In genomic region chr19:317710-318508, GRCh38 we compare ENCODE assay signal across 20 cellular contexts. TPM values are rescaled to one million over a fixed set of nuclear protein-coding genes. Genes with fewer than 3 reads are reported as not detected.
DNase-seq lines count a peak whose midpoint lies in the region; ATAC-seq and TF ChIP-seq lines count a peak whose summit lies in the region.
"Had no signal": no experiment of that assay in that cellular context is flagged by ENCODE, and none has a peak within 500 bp of the region (broad histone marks: within the 10 kb centered on the region; RNA-seq: fewer than 3 reads in every experiment).

No MANE protein-coding gene starts in this region.

- peaks cover 46% of the 10 kb centered on the region for H3K36me3 Mint-ChIP-seq in neural progenitor cell
- peaks cover 38% of the 10 kb centered on the region for H3K36me3 Mint-ChIP-seq in activated CD8-positive, alpha-beta T cell treated with anti-CD3 and anti-CD28 coated beads, Interleukin-2, amount 10 ng/mL, durations not matched to agents 7 days and 5 days (ENCODE audit: low read depth)

- no peaks in the 10 kb centered on the region for H3F3A ChIP-seq in neural progenitor cell (ENCODE audit: low read depth)

- H3K9me3 Mint-ChIP-seq in neural progenitor cell, result peaks cover 27% of the 10 kb centered on the region
- no peaks in the 10 kb centered on the region for H3K9me3 Mint-ChIP-seq in activated CD8-positive, alpha-beta T cell treated with anti-CD3 and anti-CD28 coated beads, Interleukin-2, amount 10 ng/mL, durations not matched to agents 7 days and 5 days (ENCODE audit: insufficient read depth)

- peaks cover 7% of the 10 kb centered on the region for H4K20me1 ChIP-seq in neural progenitor cell (ENCODE audit: low read depth)

- H2AFZ ChIP-seq in neural progenitor cell (replicated peaks), result no peak overlapping the region
- H2AFZ ChIP-seq: GM23338, PC-9 had no signal

- DNase-seq in heart left ventricle, result no peak
- DNase-seq in Right ventricle myocardium inferior (ENCODE audit: missing footprints), result no peak
- no peak for DNase-seq in brain microvascular endothelial cell
- no peak for DNase-seq in fibroblast of villous mesenchyme (ENCODE audit: low read depth)
- DNase-seq in stomach, result peak; percentile 23
- no peak for DNase-seq in prostate gland (ENCODE audit: low spot score)
- DNase-seq in neural progenitor cell (ENCODE audit: low spot score), result no peak
- no peak for DNase-seq in activated CD8-positive, alpha-beta T cell treated with anti-CD3 and anti-CD28 coated beads, Interleukin-2, amount 10 ng/mL, durations not matched to agents 7 days and 5 days
- DNase-seq: 8988T, DND-41, KBM-7, NCI-H1694 treated with DMSO at 0.1 percent for 48 hours, NCI-H2227 treated with DMSO at 0.1 percent for 48 hours, NCI-H524, PC-9 had no signal

- no peak overlapping the region for H3K4me2 ChIP-seq in neural progenitor cell
- H3K4me2 ChIP-seq: GM23338, PC-9 had no signal

- peaks cover 0 to 21% (median 0%) of the 10 kb centered on the region in 12 donors for H3K9me3 ChIP-seq in heart left ventricle
- no peaks in the 10 kb centered on the region for H3K9me3 ChIP-seq in stomach
- H3K9me3 ChIP-seq in prostate gland, result no peaks in the 10 kb centered on the region
- no peaks in the 10 kb centered on the region for H3K9me3 ChIP-seq in neural progenitor cell (ENCODE audit: low read depth)
- H3K9me3 ChIP-seq: SJSA1 had no signal

- H3K27me3 ChIP-seq in heart left ventricle, result no peaks in the 10 kb centered on the region
- no peaks in the 10 kb centered on the region for H3K27me3 ChIP-seq in brain microvascular endothelial cell (replicated peaks)
- H3K27me3 ChIP-seq in stomach, result no peaks in the 10 kb centered on the region
- H3K27me3 ChIP-seq in prostate gland (replicated peaks; ENCODE audit: insufficient read depth), result no peaks in the 10 kb centered on the region
- H3K27me3 ChIP-seq in neural progenitor cell, result no peaks in the 10 kb centered on the region
- H3K27me3 ChIP-seq: SJSA1 had no signal

- CTCF ChIA-PET in activated CD8-positive, alpha-beta T cell treated with anti-CD3 and anti-CD28 coated beads, Interleukin-2, amount 10 ng/mL, durations not matched to agents 7 days and 5 days (lab: Charles Lee), result no interaction called here

- no peak overlapping the region for H3K27ac Mint-ChIP-seq in neural progenitor cell
- no peak overlapping the region for H3K27ac Mint-ChIP-seq in activated CD8-positive, alpha-beta T cell treated with anti-CD3 and anti-CD28 coated beads, Interleukin-2, amount 10 ng/mL, durations not matched to agents 7 days and 5 days
- H3K27ac Mint-ChIP-seq: B cell, GM23338 had no signal

- no peak overlapping the region for H3K9ac ChIP-seq in neural progenitor cell

- H3K27ac ChIP-seq in heart left ventricle (peak overlapping the region in 9 of 12 donors; percentile 40 to 81 (median 51)), brain microvascular endothelial cell (no peak overlapping the region), stomach (no peak overlapping the region), prostate gland (no peak overlapping the region), neural progenitor cell (no peak overlapping the region)
- H3K27ac ChIP-seq: PC-9, SJSA1 had no signal

- peak in 2 of 4 donors; percentile 45 to 66 for ATAC-seq in heart left ventricle
- ATAC-seq in Right ventricle myocardium inferior, result no peak
- ATAC-seq in activated CD8-positive, alpha-beta T cell treated with anti-CD3 and anti-CD28 coated beads, Interleukin-2, amount 10 ng/mL, durations not matched to agents 7 days and 5 days, result no peak
- ATAC-seq: GM23338, HCT116 had no signal

- peaks cover 0 to 4% (median 0%) of the 10 kb centered on the region in 12 donors for H3K4me1 ChIP-seq in heart left ventricle
- no peaks in the 10 kb centered on the region for H3K4me1 ChIP-seq in stomach
- H3K4me1 ChIP-seq in prostate gland (replicated peaks), result no peaks in the 10 kb centered on the region
- no peaks in the 10 kb centered on the region for H3K4me1 ChIP-seq in neural progenitor cell
- H3K4me1 ChIP-seq: SJSA1 had no signal

- POLR2A ChIA-PET in activated CD8-positive, alpha-beta T cell treated with anti-CD3 and anti-CD28 coated beads, Interleukin-2, amount 10 ng/mL, durations not matched to agents 7 days and 5 days (lab: Charles Lee), result no interaction called here

- no peak overlapping the region for H3K4me3 Mint-ChIP-seq in neural progenitor cell
- H3K4me3 Mint-ChIP-seq in activated CD8-positive, alpha-beta T cell treated with anti-CD3 and anti-CD28 coated beads, Interleukin-2, amount 10 ng/mL, durations not matched to agents 7 days and 5 days, result no peak overlapping the region
- H3K4me3 Mint-ChIP-seq: B cell, GM23338 had no signal

- in situ Hi-C loops in brain microvascular endothelial cell (cut with HindIII; ENCODE audit: low pct_ligation_motif_present, low sequenced_read_pairs), result no loop called here

- H3K36me3 ChIP-seq in heart left ventricle (peaks cover 3 to 78% (median 52%) of the 10 kb centered on the region in 9 donors), brain microvascular endothelial cell (replicated peaks) (peaks cover 61% of the 10 kb centered on the region), stomach (peaks cover 13 to 100% (median 89%) of the 10 kb centered on the region in 4 donors), prostate gland (peaks cover 0 to 7% of the 10 kb centered on the region in 2 donors), neural progenitor cell (no peaks in the 10 kb centered on the region)

- H3K27me3 Mint-ChIP-seq in neural progenitor cell (ENCODE audit: insufficient read depth, low read depth), result peaks cover 5% of the 10 kb centered on the region
- H3K27me3 Mint-ChIP-seq in activated CD8-positive, alpha-beta T cell treated with anti-CD3 and anti-CD28 coated beads, Interleukin-2, amount 10 ng/mL, durations not matched to agents 7 days and 5 days (ENCODE audit: low read depth), result no peaks in the 10 kb centered on the region
- H3K27me3 Mint-ChIP-seq: B cell had no signal

- H3K79me2 ChIP-seq in neural progenitor cell (ENCODE audit: low read depth), result peaks cover 66% of the 10 kb centered on the region

- TF ChIP-seq CTCF in heart left ventricle (IDR thresholded peaks at IDR 0.05) (peak in 1 of 12 donors; percentile 27), brain microvascular endothelial cell (IDR thresholded peaks at IDR 0.05; ENCODE audit: low read depth, low read length, missing control alignments) (peak; percentile 20), fibroblast of villous mesenchyme (IDR thresholded peaks at IDR 0.05; ENCODE audit: insufficient read depth, low read depth, low read length) (peak; percentile 5), stomach (IDR thresholded peaks at IDR 0.05) (no peak), prostate gland (IDR thresholded peaks at IDR 0.05) (no peak), neural progenitor cell (IDR thresholded peaks at IDR 0.05) (no peak)

- TF ChIP-seq EP300 in stomach (IDR thresholded peaks at IDR 0.05), result no peak

- 85 to 92% (median 89%) methylated on average over 10 of the region's 10 CpGs for WGBS in heart left ventricle, 4 donors
- 88 to 96% (median 93%) methylated on average over 10 of the region's 10 CpGs for WGBS in stomach, 5 donors
- WGBS in prostate gland, result 95% methylated on average over 10 of the region's 10 CpGs

- no peak for TF ChIP-seq POLR2A in heart left ventricle (IDR thresholded peaks at IDR 0.05)
- no peak for TF ChIP-seq POLR2A in stomach (IDR thresholded peaks at IDR 0.05)
- no peak for TF ChIP-seq POLR2A in prostate gland (IDR thresholded peaks at IDR 0.05)

- intact Hi-C loops in heart left ventricle (cut with DNase I), result no loop called here
- intact Hi-C loops in Right ventricle myocardium inferior (cut with DNase I), result no loop called here
- intact Hi-C loops in stomach (cut with DNase I; ENCODE audit: low total_unique reads), result no loop called here
- intact Hi-C loops in prostate gland (cut with DNase I), result no loop called here

- H3K4me3 ChIP-seq in heart left ventricle (no peak overlapping the region), brain microvascular endothelial cell (ENCODE audit: low read depth, low read length) (no peak overlapping the region), fibroblast of villous mesenchyme (ENCODE audit: low read depth, low read length) (no peak overlapping the region), stomach (no peak overlapping the region), prostate gland (no peak overlapping the region), neural progenitor cell (no peak overlapping the region)
- H3K4me3 ChIP-seq: GM23338, PC-9, SJSA1 had no signal

- no peaks in the 10 kb centered on the region for H3K4me1 Mint-ChIP-seq in neural progenitor cell
- no peaks in the 10 kb centered on the region for H3K4me1 Mint-ChIP-seq in activated CD8-positive, alpha-beta T cell treated with anti-CD3 and anti-CD28 coated beads, Interleukin-2, amount 10 ng/mL, durations not matched to agents 7 days and 5 days (ENCODE audit: low read depth)
- H3K4me1 Mint-ChIP-seq: B cell, GM23338 had no signal

RNA-seq across cellular contexts. Expression of gene MIER2, which starts 26.7 kb away (rescaled TPM):
- total RNA-seq in heart left ventricle (10 to 100 TPM; 15.7 to 30.3 (median 19.5) TPM), Right ventricle myocardium inferior (16.3 TPM), fibroblast of villous mesenchyme (18.0 and 19.9 TPM in 2 replicates), stomach (10 to 100 TPM in 4 of 5 donors, 1 to 10 TPM in 1; 5.8 to 29.6 (median 13.6) TPM), prostate gland (10 to 100 TPM; 16.9 to 37.1 TPM), neural progenitor cell (ENCODE audit: low replicate concordance) (12.9 and 20.6 TPM in 2 replicates)
- polyA plus RNA-seq in heart left ventricle (10 to 100 TPM; 18.7 to 22.2 TPM), stomach (10 to 100 TPM in 2 of 3 donors, 1 to 10 TPM in 1; 8.4 to 13.4 (median 12.1) TPM)
- 10 to 100 TPM; 21.6 to 23.1 TPM for total RNA-seq in activated CD8-positive, alpha-beta T cell treated with anti-CD3 and anti-CD28 coated beads, Interleukin-2, amount 10 ng/mL, durations not matched to agents 7 days and 5 days

RNA-seq across cellular contexts. Expression of gene PLPP2, which starts 26.7 kb away (rescaled TPM):
- total RNA-seq in heart left ventricle (1 to 10 TPM in 4 of 9 donors, under 1 TPM in 5; 0.09 to 4.1 (median 1.00) TPM), Right ventricle myocardium inferior (0.76 TPM), fibroblast of villous mesenchyme (9.9 and 12.2 TPM in 2 replicates), stomach (100 to 1,000 TPM in 1 of 5 donors, 10 to 100 TPM in 4; 22.2 to 228 (median 46.4) TPM), prostate gland (10 to 100 TPM; 40.1 to 76.6 TPM), neural progenitor cell (ENCODE audit: low replicate concordance) (2.5 TPM in 1 of 2 replicates, not detected in the other)
- polyA plus RNA-seq in heart left ventricle (under 1 TPM; 0.54 to 0.99 TPM), stomach (10 to 100 TPM; 22.5 to 55.7 (median 28.4) TPM)
- total RNA-seq in activated CD8-positive, alpha-beta T cell treated with anti-CD3 and anti-CD28 coated beads, Interleukin-2, amount 10 ng/mL, durations not matched to agents 7 days and 5 days, result not detected
- total RNA-seq: G401 had no signal

Comparison
In these comparisons a context has a peak if more than half of its experiments do, and no peak if none do; other contexts are left out.
1. H3K27ac ChIP-seq: peak in heart left ventricle (9 of 12); none in brain microvascular endothelial cell (single experiment), stomach (0 of 5), prostate gland (0 of 2) and neural progenitor cell (single experiment).
2. CTCF ChIP-seq: peak in brain microvascular endothelial cell (single experiment) and fibroblast of villous mesenchyme (single experiment); none in stomach (0 of 7), prostate gland (0 of 4) and neural progenitor cell (single experiment).